In the genomic region with DNA sequence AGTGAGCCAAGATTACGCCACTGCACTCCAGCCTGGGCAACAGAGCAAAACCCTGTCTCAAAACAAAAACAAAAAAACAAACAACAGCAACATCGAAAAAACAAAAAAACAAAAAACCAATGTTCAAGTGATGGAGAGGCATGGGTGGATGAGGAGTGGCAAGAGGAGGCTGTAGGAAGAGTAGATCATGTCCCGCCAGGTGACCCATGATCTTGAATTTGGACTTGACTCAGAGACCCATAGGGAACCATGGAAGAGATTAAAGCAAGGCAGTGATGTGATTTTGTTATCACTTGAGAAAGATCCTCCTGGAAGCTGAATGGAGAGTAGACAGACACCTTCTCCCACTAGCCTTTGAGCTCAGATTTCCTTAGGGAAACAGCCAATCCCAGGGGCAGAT, we compare ENCODE assay signal across 26 cellular contexts. TPM values are rescaled to one million over a fixed set of nuclear protein-coding genes. Genes with fewer than 3 reads are reported as not detected.
A peak's percentile ranks its signal among the peaks of the same experiment; 100 is the strongest.
DNase-seq lines count a peak whose midpoint lies in the region; ATAC-seq, FAIRE-seq and TF ChIP-seq lines count a peak whose summit lies in the region.
"Had no signal": no experiment of that assay in that cellular context is flagged by ENCODE, and none has a peak within 500 bp of the region (broad histone marks: within the 10 kb centered on the region; RNA-seq: fewer than 3 reads in every experiment).

No MANE protein-coding gene starts in this region.

- peaks cover 15% of the 10 kb centered on the region for H3K36me3 Mint-ChIP-seq in Caco-2 (ENCODE audit: insufficient read depth, unreplicated experiment)

- WGBS in neuronal stem cell (ENCODE audit: extremely low coverage in 2 of 2, insufficient read length in 2 of 2, insufficient replicate concordance in 1 of 2), 2 donors, result no CpG with 5 or more reads among the region's 3 CpGs

- no peak overlapping the region for H3K23ac ChIP-seq in neuronal stem cell (ENCODE audit: low read depth, low read length, poor library complexity)

- no peak overlapping the region for H3K4me2 ChIP-seq in neuronal stem cell (ENCODE audit: insufficient read depth, low read length, poor library complexity, severe bottlenecking)
- H3K4me2 ChIP-seq: PC-9 had no signal

- 0 out of 2 replicates have a peak, but pooled peaks cover 5% of the 10 kb centered on the region for H3K4me1 ChIP-seq in Caco-2
- peaks cover 16% of the 10 kb centered on the region for H3K4me1 ChIP-seq in RWPE2 (ENCODE audit: insufficient read depth, poor library complexity, severe bottlenecking)
- peaks cover 7 to 12% of the 10 kb centered on the region in 2 donors for H3K4me1 ChIP-seq in neuronal stem cell (ENCODE audit: control insufficient read depth in 2 of 2, insufficient read depth in 1 of 2, low read depth in 1 of 2, low read length in 2 of 2)
- H3K4me1 ChIP-seq: gastroesophageal sphincter had no signal

- H3K4me3 ChIP-seq in Caco-2 (ENCODE audit: low read depth, low read length) (no peak overlapping the region), RWPE2 (ENCODE audit: severe bottlenecking) (no peak overlapping the region), neuronal stem cell (ENCODE audit: low read length in 2 of 2) (peak overlapping the region in 1 of 2 donors; percentile 10)
- H3K4me3 ChIP-seq: gastroesophageal sphincter, PC-9, prostate gland had no signal

- peaks cover 20% of the 10 kb centered on the region for H3K9me3 Mint-ChIP-seq in Caco-2 (ENCODE audit: unreplicated experiment)

- H3K27me3 Mint-ChIP-seq in Caco-2 (ENCODE audit: insufficient read depth, unreplicated experiment), result no peaks in the 10 kb centered on the region
- H3K27me3 Mint-ChIP-seq: activated CD4-positive, alpha-beta memory T cell treated with anti-CD3 and anti-CD28 coated beads, Interleukin-2, amount 10 ng/mL, durations not matched to agents 7 days and 5 days had no signal

- H3K18ac ChIP-seq in neuronal stem cell (ENCODE audit: low read length), result no peak overlapping the region

- no TSS peak for BruUV-seq in Caco-2 (replicated peaks; lab: Mats Ljungman, UMichigan)

- H3K79me1 ChIP-seq in neuronal stem cell (ENCODE audit: low read depth, low read length), result no peaks in the 10 kb centered on the region

- POLR2A ChIA-PET in Caco-2 (lab: Charles Lee), result no interaction called here

- H3K27ac ChIP-seq in RWPE2 (ENCODE audit: poor library complexity, severe bottlenecking) (peak overlapping the region; percentile 61), layer of hippocampus (ENCODE audit: low read depth, low read length) (peak overlapping the region; percentile 16), neuronal stem cell (replicated peaks; ENCODE audit: low read length) (no peak overlapping the region)
- H3K27ac ChIP-seq: brain microvascular endothelial cell, gastroesophageal sphincter, HL-60, neutrophil, PC-9 had no signal

- no peak overlapping the region for H2AK5ac ChIP-seq in neuronal stem cell (ENCODE audit: low read depth, low read length)

- no peak overlapping the region for H2BK120ac ChIP-seq in neuronal stem cell (ENCODE audit: low read depth, low read length)

- no peak for TF ChIP-seq CTCF in Caco-2 (IDR thresholded peaks at IDR 0.05; ENCODE audit: insufficient read depth in 1 of 2, low read depth in 1 of 2, low read length in 1 of 2, severe bottlenecking in 1 of 2, unreplicated experiment in 1 of 2)
- no peak for TF ChIP-seq CTCF in RWPE2 (IDR thresholded peaks at IDR 0.05; ENCODE audit: poor library complexity, severe bottlenecking)

- H3K27me3 ChIP-seq in Caco-2 (replicated peaks; ENCODE audit: control insufficient read depth, insufficient read depth, low read length) (no peaks in the 10 kb centered on the region), RWPE2 (ENCODE audit: insufficient read depth, poor library complexity, severe bottlenecking) (no peaks in the 10 kb centered on the region), layer of hippocampus (ENCODE audit: control insufficient read depth, insufficient read depth, low read length) (no peaks in the 10 kb centered on the region), neuronal stem cell (ENCODE audit: control insufficient read depth in 3 of 3, insufficient read depth in 3 of 3, low read depth in 1 of 3, low read length in 3 of 3) (peaks cover 0 to 26% (median 0%) of the 10 kb centered on the region in 3 experiments)
- H3K27me3 ChIP-seq: brain microvascular endothelial cell, gastroesophageal sphincter, neutrophil had no signal

- TF ChIP-seq POLR2A in GM12892 (IDR thresholded peaks at IDR 0.05; ENCODE audit: low read depth, low read length), result no peak

- no peak overlapping the region for H2BK15ac ChIP-seq in neuronal stem cell (ENCODE audit: low read length)

- H3K4me3 Mint-ChIP-seq in Caco-2 (ENCODE audit: unreplicated experiment), result no peak overlapping the region
- H3K4me3 Mint-ChIP-seq: activated CD4-positive, alpha-beta memory T cell treated with anti-CD3 and anti-CD28 coated beads, Interleukin-2, amount 10 ng/mL, durations not matched to agents 7 days and 5 days; activated naive CD4-positive, alpha-beta T cell treated with anti-CD3 and anti-CD28 coated beads for 36 hours; activated T-helper 1 cell treated with anti-CD3 and anti-CD28 coated beads, Interleukin-12 subunit alpha, Interleukin-12 subunit beta, Interleukin-2, Interleukin-4 antibody, amounts not matched to agents 30 ng/mL and 10 ng/mL and 1 ng/mL, durations not matched to agents 14 hours and 24 hours and 36 hours had no signal

- H3K4me1 Mint-ChIP-seq in Caco-2 (ENCODE audit: low read depth, unreplicated experiment), result no peaks in the 10 kb centered on the region

- CTCF ChIA-PET in Caco-2 (lab: Charles Lee), result no interaction called here

- H4K8ac ChIP-seq in neuronal stem cell (ENCODE audit: low read depth, low read length), result no peak overlapping the region

- FAIRE-seq in GM12892 (lab: Jason Lieb, UNC), result no peak
- FAIRE-seq: G401.6, H54 had no signal

- peak overlapping the region; percentile 50 for H2AFZ ChIP-seq in neuronal stem cell (ENCODE audit: low read length)
- H2AFZ ChIP-seq: PC-9 had no signal

- H2BK12ac ChIP-seq in neuronal stem cell (ENCODE audit: low read length), result no peak overlapping the region

- DNase-seq in Caco-2 (no peak), RWPE2 (ENCODE audit: low spot score) (no peak), neuronal stem cell (ENCODE audit: low spot score) (no peak), NCI-H1105 (lab: John Stamatoyannopoulos, UW) (no peak), GM12892 (ENCODE audit: insufficient read length) (no peak), mucosa of gallbladder (ENCODE audit: low spot score) (no peak), NCI-H2107 treated with DMSO at 0.1 percent for 48 hours (lab: John Stamatoyannopoulos, UW; ENCODE audit: unreplicated experiment) (no peak)
- DNase-seq: activated CD4-positive, alpha-beta memory T cell treated with anti-CD3 and anti-CD28 coated beads, Interleukin-2, amount 10 ng/mL, durations not matched to agents 7 days and 5 days; activated CD8-positive, alpha-beta memory T cell treated with anti-CD3 and anti-CD28 coated beads, Interleukin-2, amount 50 U/mL, for 48 hours; activated naive CD4-positive, alpha-beta T cell treated with anti-CD3 and anti-CD28 coated beads for 36 hours; brain microvascular endothelial cell; Calu3; KG1; NCI-H1417; SIG-M5; stimulated activated CD4-positive, alpha-beta T cell treated with anti-CD3 and anti-CD28 coated beads, Interleukin-15, amount 100 ng/mL, for 24 hours; stimulated activated naive CD4-positive, alpha-beta T cell treated with Interleukin-2 at 50 U/mL for 16 hours had no signal

- ATAC-seq in RWPE2 (ENCODE audit: low read depth), result no peak; the same call in 1 of the 3 replicates
- ATAC-seq: gastroesophageal sphincter had no signal

- H3K36me3 ChIP-seq in Caco-2 (ENCODE audit: control insufficient read depth, insufficient read depth, low read length) (no peaks in the 10 kb centered on the region), RWPE2 (ENCODE audit: low read depth) (no peaks in the 10 kb centered on the region), neuronal stem cell (replicated peaks in 1 of 2; ENCODE audit: control insufficient read depth in 2 of 2, insufficient read depth in 2 of 2, low read length in 2 of 2) (no peaks in the 10 kb centered on the region)
- H3K36me3 ChIP-seq: brain microvascular endothelial cell, prostate gland had no signal

- peak overlapping the region; percentile 42 for H3K27ac Mint-ChIP-seq in Caco-2 (ENCODE audit: unreplicated experiment)
- H3K27ac Mint-ChIP-seq: activated CD4-positive, alpha-beta memory T cell treated with anti-CD3 and anti-CD28 coated beads, Interleukin-2, amount 10 ng/mL, durations not matched to agents 7 days and 5 days; activated naive CD4-positive, alpha-beta T cell treated with anti-CD3 and anti-CD28 coated beads for 36 hours; activated T-helper 1 cell treated with anti-CD3 and anti-CD28 coated beads, Interleukin-12 subunit alpha, Interleukin-12 subunit beta, Interleukin-2, Interleukin-4 antibody, amounts not matched to agents 30 ng/mL and 10 ng/mL and 1 ng/mL, durations not matched to agents 14 hours and 24 hours and 36 hours had no signal

- no peak overlapping the region for H4K91ac ChIP-seq in neuronal stem cell (ENCODE audit: low read depth, low read length, poor library complexity)

- no peak overlapping the region for H3K14ac ChIP-seq in neuronal stem cell (ENCODE audit: low read length)

- H2BK5ac ChIP-seq in neuronal stem cell (ENCODE audit: low read length), result no peak overlapping the region

- peaks cover 14% of the 10 kb centered on the region for H3K9me3 ChIP-seq in Caco-2
- peaks cover 10% of the 10 kb centered on the region for H3K9me3 ChIP-seq in RWPE2 (ENCODE audit: severe bottlenecking)
- H3K9me3 ChIP-seq in neuronal stem cell (replicated peaks in 1 of 2; ENCODE audit: control insufficient read depth in 2 of 2, insufficient read depth in 1 of 2, low read depth in 1 of 2, low read length in 2 of 2), result peaks cover 7 to 15% of the 10 kb centered on the region in 2 donors
- H3K9me3 ChIP-seq: neutrophil, prostate gland had no signal

- H3K4ac ChIP-seq in neuronal stem cell (ENCODE audit: low read length), result no peak overlapping the region

- intact Hi-C loops in Caco-2 (cut with micrococcal nuclease; ENCODE audit: unreplicated experiment), result no loop called here

- H3K9ac ChIP-seq in neuronal stem cell (ENCODE audit: low read depth, low read length, poor library complexity), result no peak overlapping the region

RNA-seq across cellular contexts. Expression of gene ABAT, which starts 11.2 kb away (rescaled TPM):
- total RNA-seq in Caco-2 (2022) (28.8 and 34.9 TPM in 2 replicates), mucosa of gallbladder (26.0 TPM)
- polyA plus RNA-seq in neuronal stem cell (2013, experiment 1 of 2), result 5.9 TPM
- polyA plus RNA-seq in neuronal stem cell (2013, experiment 2 of 2), result 6.1 TPM
- 3.3 TPM for polyA plus RNA-seq in GM12892 (2012; ENCODE audit: missing spikeins)
